ENCODE assay signal across 8 cellular contexts in the genomic region with DNA sequence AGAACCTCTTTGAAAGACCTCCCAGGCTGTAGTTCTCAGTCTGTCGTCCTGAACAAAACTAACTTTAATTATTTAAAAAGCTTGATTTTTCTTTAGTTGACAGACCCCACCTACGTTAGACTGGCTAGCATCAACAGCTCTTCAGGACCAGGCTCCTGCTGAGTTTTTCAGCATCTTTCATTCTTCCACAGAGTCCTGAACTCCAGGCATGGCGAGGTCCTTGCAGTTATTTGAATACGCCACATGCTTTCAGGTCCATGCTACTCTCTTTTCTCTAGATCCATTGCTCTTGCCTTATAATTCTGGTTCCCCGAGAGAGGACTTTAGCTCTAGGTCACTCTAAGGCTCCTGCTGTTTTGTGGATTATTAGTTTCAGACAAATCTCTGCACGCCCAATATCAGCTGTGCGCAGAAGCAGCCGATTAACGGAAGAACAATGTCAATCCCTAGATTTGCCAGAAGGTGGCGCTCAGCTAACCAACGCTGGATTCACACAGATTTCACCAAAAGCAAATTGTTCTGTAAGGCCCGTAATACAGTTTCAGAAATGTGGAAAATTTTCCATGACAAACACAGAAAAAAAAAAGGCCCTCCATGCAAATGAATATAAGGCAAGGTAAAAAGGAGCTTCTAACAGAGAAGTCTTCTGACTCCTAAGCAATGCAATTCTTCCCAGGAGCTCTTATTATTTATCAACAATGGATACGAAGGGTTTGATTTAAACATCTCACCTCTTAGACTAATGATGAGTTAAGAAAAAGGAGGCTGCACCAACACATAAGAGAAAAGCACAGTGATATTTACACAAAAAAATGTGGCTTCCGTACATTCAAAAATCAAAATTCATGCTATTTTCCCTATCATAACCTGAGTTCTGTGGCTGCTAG. TPM values are rescaled to one million over a fixed set of nuclear protein-coding genes. Genes with fewer than 3 reads are reported as not detected.
DNase-seq lines count a peak whose midpoint lies in the region; ATAC-seq and TF ChIP-seq lines count a peak whose summit lies in the region.

No MANE protein-coding gene starts in this region.

- peak; percentile 27 for DNase-seq in AG04450 (ENCODE audit: low read depth, low spot score)
- peak; percentile 62 for DNase-seq in NCI-H2227 (lab: John Stamatoyannopoulos, UW; ENCODE audit: unreplicated experiment)
- DNase-seq in activated gamma-delta T cell treated with anti-CD3 and anti-CD28 coated beads, Interleukin-2, amount 50 U/mL, for 16 hours (ENCODE audit: low read depth): peak; percentile 12
- no peak for DNase-seq in heart left ventricle
- peak; percentile 59 for DNase-seq in renal cortical epithelial cell (ENCODE audit: low read depth)

- CTCF ChIA-PET in AG04450 (lab: Charles Lee): interaction anchor here (0.6 to 2.7 kb wide), 77 partner anchors 9 to 928 kb away, joined by 3 to 61 read pairs (median 4); a partner anchor contains a TSS

- H3K27ac ChIP-seq in AG04450 (ENCODE audit: low read depth, low read length) (no peak overlapping the region), heart left ventricle (no peak overlapping the region)

- no peak for TF ChIP-seq POLR2A in heart left ventricle (IDR thresholded peaks at IDR 0.05)

- H3K27me3 ChIP-seq in AG04450 (ENCODE audit: control insufficient read depth, insufficient read depth, low read length) (peaks cover 17% of the 10 kb centered on the region), heart left ventricle (peaks cover 0 to 5% (median 0%) of the 10 kb centered on the region in 9 donors)

- 27 to 33% (median 30%) methylated on average over 14 of the region's 14 CpGs for WGBS in heart left ventricle, 4 donors

- H3K4me3 ChIP-seq in AG04450 (ENCODE audit: low read depth, low read length) (no peak overlapping the region), heart left ventricle (no peak overlapping the region)

- TF ChIP-seq CTCF in AG04450 (IDR thresholded peaks at IDR 0.05; ENCODE audit: low read depth, low read length) (peak; percentile 86), GM12873 (IDR thresholded peaks at IDR 0.05; ENCODE audit: insufficient read depth, low read depth, low read length, missing control alignments) (peak; percentile 71), heart left ventricle (IDR thresholded peaks at IDR 0.05) (peak; percentile 41 to 77 (median 64))

- H3K9me3 ChIP-seq in AG04450 (ENCODE audit: control insufficient read depth, insufficient read depth, low read length) (no peaks in the 10 kb centered on the region), heart left ventricle (no peaks in the 10 kb centered on the region)

- intact Hi-C loops in heart left ventricle (cut with DNase I): loop anchor here (5.0 to 10.0 kb wide), 8 partner anchors 62 to 532 kb away; a partner anchor contains a TSS

- no peaks in the 10 kb centered on the region for H3K36me3 ChIP-seq in heart left ventricle

- POLR2A ChIA-PET in AG04450 (lab: Yijun Ruan, JAX): interaction anchor here (0.7 kb wide), 1 partner anchor 110 kb away, joined by 4 read pairs; a partner anchor contains a TSS

- ATAC-seq in heart left ventricle (peak in 2 of 4 donors; percentile 32 to 33), HG03159 (IDR thresholded peaks at IDR 0.05; ENCODE audit: unreplicated experiment) (no peak), GM21367 (IDR thresholded peaks at IDR 0.05; ENCODE audit: unreplicated experiment) (no peak)

- peaks cover 0 to 5% (median 0%) of the 10 kb centered on the region in 12 donors for H3K4me1 ChIP-seq in heart left ventricle

RNA-seq across cellular contexts. Expression of a gene that starts 33.5 kb away (rescaled TPM):
- polyA plus RNA-seq in AG04450 (2011; rRNA removed): not detected in 2 replicates
- 0.17 TPM in 1 of 2 replicates, not detected in the other for polyA minus RNA-seq in AG04450 (2011; rRNA and poly(A)+ RNA removed)
- total RNA-seq in heart left ventricle: under 1 TPM in 2 of 9 donors, not detected in 7; 0.70 to 0.75 TPM
- polyA plus RNA-seq in heart left ventricle: not detected
- 3.3 and 4.3 TPM in 2 replicates for total RNA-seq in renal cortical epithelial cell

Comparison
In these comparisons a context has a peak if more than half of its experiments do, and no peak if none do; other contexts are left out.
1. DNase-seq: peak in AG04450 (single experiment), NCI-H2227 (single experiment), activated gamma-delta T cell treated with anti-CD3 and anti-CD28 coated beads, Interleukin-2, amount 50 U/mL, for 16 hours (single experiment) and renal cortical epithelial cell (single experiment); none in heart left ventricle (0 of 5).
2. Peak in every context shown above with its lines, with median percentiles within 50 percentile points of each other: CTCF ChIP-seq.